8 cellular contexts compared by ENCODE assay signal in the genomic region with DNA sequence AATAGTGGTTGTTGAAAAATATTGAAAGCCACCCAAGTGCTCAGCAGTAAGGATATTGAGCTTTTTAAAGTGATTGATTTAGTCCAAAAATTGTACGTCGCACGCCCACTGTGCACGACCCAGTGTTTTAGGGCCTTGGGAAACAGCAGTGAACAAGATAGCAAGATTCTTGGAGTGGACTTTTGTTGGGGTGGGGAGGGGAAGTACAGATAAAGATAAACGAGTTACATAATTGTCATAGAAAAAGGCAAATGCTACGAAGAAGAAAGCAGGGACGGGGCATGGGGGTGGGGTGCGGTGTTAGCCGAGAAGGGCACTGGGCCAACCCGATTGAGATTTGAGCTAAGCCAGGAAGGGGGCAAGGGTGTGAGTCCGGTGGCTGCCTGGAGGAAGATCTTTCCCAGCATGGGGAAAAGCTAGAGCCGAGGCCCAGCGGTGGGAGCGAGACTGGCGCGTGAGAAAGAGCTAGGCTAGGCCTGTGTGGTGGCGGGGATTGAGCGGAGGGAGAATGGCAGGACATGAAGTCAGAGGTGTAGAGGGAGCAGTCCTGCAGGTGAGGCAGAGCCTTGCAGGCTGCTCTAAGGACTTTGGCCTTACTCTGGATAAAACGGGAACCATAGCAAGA. TPM values are rescaled to one million over a fixed set of nuclear protein-coding genes. Genes with fewer than 3 reads are reported as not detected.
DNase-seq lines count a peak whose midpoint lies in the region; ATAC-seq and TF ChIP-seq lines count a peak whose summit lies in the region.

No MANE protein-coding gene starts in this region.

- no peaks in the 10 kb centered on the region for H3K27me3 ChIP-seq in duodenal mucosa (ENCODE audit: control insufficient read depth in 1 of 2, insufficient read depth in 2 of 2, low read length in 2 of 2)
- H3K27me3 ChIP-seq in suprapubic skin: no peaks in the 10 kb centered on the region

- TF ChIP-seq CTCF in VCaP (conservative IDR thresholded peaks at IDR 0.05) (no peak), suprapubic skin (IDR thresholded peaks at IDR 0.05) (peak; percentile 3 to 23)

- peak; percentile 25 for ATAC-seq in HG03432 (IDR thresholded peaks at IDR 0.05; ENCODE audit: unreplicated experiment)

- peak overlapping the region; percentile 92 to 98 for H3K4me3 ChIP-seq in duodenal mucosa (ENCODE audit: low read depth in 1 of 2, low read length in 2 of 2)
- peak overlapping the region; percentile 88 for H3K4me3 ChIP-seq in suprapubic skin

- DNase-seq in NCI-H82 (lab: John Stamatoyannopoulos, UW) (peak; percentile 43), NCI-H82 treated with DMSO at 0.1 percent for 48 hours (lab: John Stamatoyannopoulos, UW; ENCODE audit: unreplicated experiment) (no peak), medulla oblongata (ENCODE audit: extremely low spot score) (peak; percentile 23), suprapubic skin (ENCODE audit: low spot score in 2 of 2) (peak in 1 of 2 donors; percentile 77), hippocampal formation (lab: John Stamatoyannopoulos, UW) (no peak)

- peaks cover 17 to 24% of the 10 kb centered on the region in 2 donors for H3K4me1 ChIP-seq in duodenal mucosa (ENCODE audit: control insufficient read depth in 1 of 2, insufficient read depth in 2 of 2, low read length in 2 of 2)
- peaks cover 37% of the 10 kb centered on the region for H3K4me1 ChIP-seq in suprapubic skin

- under 1% methylated on average over 19 of the region's 19 CpGs for whole genome bisulfite sequencing in suprapubic skin

- peak overlapping the region; percentile 97 for H3K27ac ChIP-seq in VCaP
- peak overlapping the region; percentile 97 for H3K27ac ChIP-seq in duodenal mucosa (ENCODE audit: low read depth, low read length)
- H3K27ac ChIP-seq in suprapubic skin: peak overlapping the region; percentile 99

- H3K36me3 ChIP-seq in duodenal mucosa (ENCODE audit: control insufficient read depth in 1 of 2, insufficient read depth in 2 of 2, low read length in 2 of 2): peaks cover 4 to 20% of the 10 kb centered on the region in 2 donors
- peaks cover 22% of the 10 kb centered on the region for H3K36me3 ChIP-seq in suprapubic skin

- no peak for TF ChIP-seq EP300 in suprapubic skin (IDR thresholded peaks at IDR 0.05)

- no peak for TF ChIP-seq POLR2A in suprapubic skin (IDR thresholded peaks at IDR 0.05)

- H3K9me3 ChIP-seq in duodenal mucosa (ENCODE audit: control insufficient read depth in 1 of 2, low read length in 2 of 2): no peaks in the 10 kb centered on the region
- H3K9me3 ChIP-seq in suprapubic skin: no peaks in the 10 kb centered on the region

- H3K9ac ChIP-seq in duodenal mucosa (ENCODE audit: low read depth in 1 of 2, low read length in 2 of 2): peak overlapping the region; percentile 97 to 98

RNA-seq across cellular contexts. Expression of a gene that starts 0.5 kb away (rescaled TPM):
- 10 to 100 TPM; 10.9 to 14.4 (median 12.8) TPM for total RNA-seq in suprapubic skin

RNA-seq across cellular contexts. Expression of a gene that starts 0.7 kb away (rescaled TPM):
- total RNA-seq in suprapubic skin: 1 to 10 TPM; 5.0 to 9.9 (median 8.0) TPM

RNA-seq across cellular contexts. Expression of a gene that starts 25.9 kb away (rescaled TPM):
- total RNA-seq in suprapubic skin: 10 to 100 TPM; 16.0 to 36.9 (median 21.8) TPM

Comparison
In these comparisons a context has a peak if more than half of its experiments do, and no peak if none do; other contexts are left out.
1. DNase-seq: peak in NCI-H82 (single experiment) and medulla oblongata (single experiment); none in NCI-H82 treated with DMSO at 0.1 percent for 48 hours (single experiment) and hippocampal formation (0 of 2).
2. Peak in every context shown above with its lines, with median percentiles within 50 percentile points of each other: H3K27ac ChIP-seq.